37 cellular contexts compared by ENCODE assay signal in genomic region chr9:88642333-88642732, GRCh38.
"Had no signal": no experiment of that assay in that cellular context is flagged by ENCODE, and none has a peak within 500 bp of the region (broad histone marks: within the 10 kb centered on the region; RNA-seq: fewer than 3 reads in every experiment).

No MANE protein-coding gene starts in this region.

- FAIRE-seq: astrocyte had no signal

- DNase-seq: activated CD4-positive, alpha-beta memory T cell treated with anti-CD3 and anti-CD28 coated beads, Interleukin-2, amount 10 ng/mL, durations not matched to agents 7 days and 5 days; activated CD4-positive, alpha-beta T cell treated with anti-CD3 and anti-CD28 coated beads for 1 hour; activated CD4-positive, alpha-beta T cell treated with anti-CD3 and anti-CD28 coated beads for 36 hours; activated CD4-positive, alpha-beta T cell treated with anti-CD3 and anti-CD28 coated beads for 48 hours; activated CD4-positive, alpha-beta T cell treated with anti-CD3 and anti-CD28 coated beads, Interleukin-2, amount 10 ng/mL, durations not matched to agents 7 days and 5 days; activated CD4-positive, alpha-beta T cell treated with anti-CD3 and anti-CD28 coated beads, Interleukin-2, amount 50 U/mL, for 48 hours; activated CD4-positive, CD25-positive, alpha-beta regulatory T cell; activated CD8-positive, alpha-beta memory T cell treated with anti-CD3 and anti-CD28 coated beads for 24 hours; activated CD8-positive, alpha-beta memory T cell treated with anti-CD3 and anti-CD28 coated beads, Interleukin-2, amount 10 ng/mL, durations not matched to agents 7 days and 5 days; activated CD8-positive, alpha-beta memory T cell treated with anti-CD3 and anti-CD28 coated beads, Interleukin-2, amount 50 U/mL, for 48 hours; activated CD8-positive, alpha-beta T cell treated with anti-CD3 and anti-CD28 coated beads, Interleukin-2, amount 10 ng/mL, durations not matched to agents 7 days and 5 days; activated effector memory CD4-positive, alpha-beta T cell treated with anti-CD3 and anti-CD28 coated beads, Interleukin-2, amount 50 U/mL, for 16 hours; activated gamma-delta T cell treated with Interleukin-2 at 50 U/mL for 16 hours; activated naive CD4-positive, alpha-beta T cell; activated naive CD4-positive, alpha-beta T cell treated with anti-CD3 and anti-CD28 coated beads for 36 hours; activated naive CD4-positive, alpha-beta T cell treated with anti-CD3 and anti-CD28 coated beads, Interleukin-2, amount 50 U/mL, for 16 hours; activated naive CD8-positive, alpha-beta T cell treated with anti-CD3 and anti-CD28 coated beads for 36 hours; activated T-cell treated with anti-CD3 and anti-CD28 coated beads, Interleukin-2, amount 50 U/mL, for 4 hours; activated T-cell treated with anti-CD3 and anti-CD28 coated beads, Interleukin-2, amount 50 U/mL, for 72 hours; adrenal gland; amniotic stem cell; aorta; body of pancreas; brain microvascular endothelial cell; caudate nucleus; cerebellar nuclear complex; colonic mucosa; T-helper 2 cell; T-helper 9 cell; WERI-Rb-1 had no signal

- ATAC-seq: activated CD4-positive, alpha-beta T cell treated with anti-CD3 and anti-CD28 coated beads for 36 hours; activated CD4-positive, CD25-positive, alpha-beta regulatory T cell treated with anti-CD3 and anti-CD28 coated beads, Interleukin-2, amount 50 U/mL, for 24 hours; activated CD8-positive, alpha-beta memory T cell treated with anti-CD3 and anti-CD28 coated beads, Interleukin-2, amount 10 ng/mL, durations not matched to agents 7 days and 5 days; activated CD8-positive, alpha-beta T cell treated with anti-CD3 and anti-CD28 coated beads, Interleukin-2, amount 10 ng/mL, durations not matched to agents 7 days and 5 days; activated naive CD4-positive, alpha-beta T cell treated with anti-CD3 and anti-CD28 coated beads, Interleukin-2, amount 50 U/mL, for 72 hours; activated T-cell treated with anti-CD3 and anti-CD28 coated beads, Interleukin-2, amount 50 U/mL, for 4 hours; activated T-cell treated with anti-CD3 and anti-CD28 coated beads, Interleukin-2, amount 50 U/mL, for 72 hours; activated T-helper 17 cell treated with anti-CD3 and anti-CD28 coated beads, Interleukin-2, amount 50 U/mL, for 72 hours; body of pancreas; WTC11 had no signal

- H3K4me1 ChIP-seq: body of pancreas, breast epithelium, colonic mucosa had no signal

- H3K4me3 ChIP-seq: adrenal gland, body of pancreas, breast epithelium, cardiac muscle cell, colonic mucosa had no signal

- H3K27me3 ChIP-seq: adrenal gland, body of pancreas, brain microvascular endothelial cell, breast epithelium, cardiac muscle cell, colonic mucosa had no signal

- H3K36me3 ChIP-seq: adrenal gland, brain microvascular endothelial cell, breast epithelium, cardiac muscle cell, colonic mucosa, WERI-Rb-1 had no signal

- H3K27ac ChIP-seq: adrenal gland, body of pancreas, brain microvascular endothelial cell, breast epithelium, cardiac muscle cell, colonic mucosa, WERI-Rb-1 had no signal

- H3K9me3 ChIP-seq: body of pancreas, colonic mucosa had no signal
